ENCODE assay signal across 16 cellular contexts in genomic region chr1:32767156-32767555, GRCh38. TPM values are rescaled to one million over a fixed set of nuclear protein-coding genes. Genes with fewer than 3 reads are reported as not detected.
DNase-seq lines count a peak whose midpoint lies in the region; ATAC-seq, FAIRE-seq and TF ChIP-seq lines count a peak whose summit lies in the region.
"Had no signal": no experiment of that assay in that cellular context is flagged by ENCODE, and none has a peak within 500 bp of the region (broad histone marks: within the 10 kb centered on the region; RNA-seq: fewer than 3 reads in every experiment).

No MANE protein-coding gene starts in this region.

- CTCF ChIA-PET in HCT116 (lab: Charles Lee), result no interaction called here

- TF ChIP-seq RAD21 in HCT116 (IDR thresholded peaks at IDR 0.05; ENCODE audit: low read depth), result no peak

- no peak for DNase-seq in HCT116 (ENCODE audit: low read depth, low spot score)
- DNase-seq in adrenal gland, result no peak
- no peak for DNase-seq in keratinocyte (ENCODE audit: low read depth, low spot score)
- DNase-seq in prostate gland (ENCODE audit: low spot score), result peak; percentile 51
- DNase-seq in activated gamma-delta T cell treated with Interleukin-2 at 50 U/mL for 16 hours, result no peak
- DNase-seq in Karpas-422, result no peak
- DNase-seq: activated CD4-positive, CD25-positive, alpha-beta regulatory T cell; activated naive CD4-positive, alpha-beta T cell treated with Interleukin-2 at 50 U/mL for 16 hours; BE2C; NCI-H146; NCI-H524 treated with DMSO at 0.1 percent for 48 hours; nucleus accumbens had no signal

- H3K36me3 ChIP-seq in HCT116 (ENCODE audit: control insufficient read depth in 1 of 2, insufficient read depth in 2 of 2, low read length in 2 of 2), result peaks cover 0 to 10% of the 10 kb centered on the region in 2 experiments; a peak in 3 of 4 replicates
- H3K36me3 ChIP-seq in adrenal gland (replicated peaks in 1 of 2), result peaks cover 0 to 22% of the 10 kb centered on the region in 2 donors
- peaks cover 8 to 20% of the 10 kb centered on the region in 2 experiments for H3K36me3 ChIP-seq in keratinocyte (ENCODE audit: control insufficient read depth in 2 of 2, extremely low read depth in 1 of 2, insufficient read depth in 2 of 2, low read length in 2 of 2)
- H3K36me3 ChIP-seq in prostate gland, result no peaks in the 10 kb centered on the region
- no peaks in the 10 kb centered on the region for H3K36me3 ChIP-seq in Karpas-422 (ENCODE audit: insufficient read depth, low read length)
- H3K36me3 ChIP-seq: BE2C had no signal

- H3K9me1 ChIP-seq in keratinocyte (ENCODE audit: control insufficient read depth, extremely low read depth, insufficient read depth, low read length), result no peaks in the 10 kb centered on the region

- FAIRE-seq in keratinocyte (lab: Jason Lieb, UNC), result no peak

- WGBS in adrenal gland, 4 donors, result 58 to 69% (median 62%) methylated on average over 8 of the region's 8 CpGs
- WGBS in prostate gland, result 41% methylated on average over 8 of the region's 8 CpGs

- H4K20me1 ChIP-seq in HCT116 (ENCODE audit: insufficient read depth) (no peaks in the 10 kb centered on the region), keratinocyte (ENCODE audit: control insufficient read depth, extremely low read depth, insufficient read depth, low read length) (peaks cover 6% of the 10 kb centered on the region), Karpas-422 (ENCODE audit: insufficient read depth, low read depth, low read length) (no peaks in the 10 kb centered on the region)

- H3K9me3 ChIP-seq in HCT116 (ENCODE audit: control insufficient read depth in 1 of 2, insufficient read depth in 1 of 2, low read depth in 1 of 2, low read length in 2 of 2) (no peaks in the 10 kb centered on the region), adrenal gland (replicated peaks in 1 of 3) (no peaks in the 10 kb centered on the region), keratinocyte (ENCODE audit: control insufficient read depth, low read depth, low read length) (no peaks in the 10 kb centered on the region), prostate gland (no peaks in the 10 kb centered on the region), Karpas-422 (ENCODE audit: low read length) (no peaks in the 10 kb centered on the region)
- H3K9me3 ChIP-seq: BE2C, HAP-1 had no signal

- TF ChIP-seq CTCF in HCT116 (IDR thresholded peaks at IDR 0.05 in 2 of 3, conservative IDR thresholded peaks at IDR 0.05 in 1 of 3; ENCODE audit: borderline replicate concordance in 1 of 3, insufficient read depth in 1 of 3, low read depth in 2 of 3, low read length in 2 of 3) (no peak), adrenal gland (IDR thresholded peaks at IDR 0.05) (no peak), keratinocyte (optimal IDR thresholded peaks at IDR 0.05 in 1 of 3, IDR thresholded peaks at IDR 0.05 in 1 of 3, conservative IDR thresholded peaks at IDR 0.05 in 1 of 3; ENCODE audit: extremely low read depth in 1 of 3, insufficient read depth in 2 of 3, low read length in 3 of 3) (no peak), prostate gland (IDR thresholded peaks at IDR 0.05) (no peak)

- BruUV-seq in HCT116 (replicated peaks; lab: Mats Ljungman, UMichigan), result no TSS peak

- H2AFZ ChIP-seq in HCT116 (ENCODE audit: low read depth, low read length, poor library complexity, severe bottlenecking), result no peak overlapping the region
- H2AFZ ChIP-seq in keratinocyte (ENCODE audit: control insufficient read depth, low read length), result no peak overlapping the region
- H2AFZ ChIP-seq in Karpas-422 (ENCODE audit: low read length), result no peak overlapping the region

- peaks cover 41% of the 10 kb centered on the region for H3K79me2 ChIP-seq in HCT116 (ENCODE audit: insufficient read depth, low read length)
- peaks cover 43% of the 10 kb centered on the region for H3K79me2 ChIP-seq in keratinocyte (ENCODE audit: control insufficient read depth, insufficient read depth, low read length)
- no peaks in the 10 kb centered on the region for H3K79me2 ChIP-seq in Karpas-422 (ENCODE audit: low read length)

- RAD21 ChIA-PET in HCT116 (lab: Charles Lee; ENCODE audit: low non-redundant PET in 1 of 2, low total read pairs in 2 of 2, uncharacterized antibody in 2 of 2, unreplicated experiment in 2 of 2), result no interaction called here

- H3K27me3 ChIP-seq in HCT116 (ENCODE audit: insufficient read depth, low read length) (no peaks in the 10 kb centered on the region), adrenal gland (no peaks in the 10 kb centered on the region), keratinocyte (ENCODE audit: control insufficient read depth, extremely low read depth, insufficient read depth, low read length) (no peaks in the 10 kb centered on the region), prostate gland (replicated peaks; ENCODE audit: insufficient read depth) (no peaks in the 10 kb centered on the region), Karpas-422 (ENCODE audit: low read length) (no peaks in the 10 kb centered on the region)
- H3K27me3 ChIP-seq: BE2C had no signal

- peak overlapping the region; percentile 28; the same call in 1 of the 2 replicates for H3K4me2 ChIP-seq in HCT116 (ENCODE audit: low read length)
- H3K4me2 ChIP-seq in keratinocyte (ENCODE audit: control insufficient read depth, extremely low read depth, insufficient read depth, low read depth, low read length), result no peak overlapping the region
- no peak overlapping the region for H3K4me2 ChIP-seq in Karpas-422 (ENCODE audit: low read depth, low read length, poor library complexity, severe bottlenecking)

- dilution Hi-C loops in keratinocyte (cut with MboI; ENCODE audit: extremely low pct_ligation_motif_present, low sequenced_read_pairs), result no loop called here

- H3K9me2 ChIP-seq in HCT116 (ENCODE audit: insufficient read depth) (no peaks in the 10 kb centered on the region), Karpas-422 (replicated peaks; ENCODE audit: insufficient read depth, low read length) (no peaks in the 10 kb centered on the region)

- intact Hi-C loops in HCT116 (cut with micrococcal nuclease) (no loop called here), adrenal gland (cut with DNase I) (no loop called here), prostate gland (cut with DNase I) (no loop called here)

- no peak for TF ChIP-seq POLR2A in HCT116 (IDR thresholded peaks at IDR 0.05; ENCODE audit: borderline replicate concordance, extremely low read depth, insufficient read depth, insufficient read length)
- no peak for TF ChIP-seq POLR2A in adrenal gland (IDR thresholded peaks at IDR 0.05)
- no peak for TF ChIP-seq POLR2A in prostate gland (IDR thresholded peaks at IDR 0.05)

- peaks cover 77 to 84% of the 10 kb centered on the region in 2 experiments for H3K4me1 ChIP-seq in HCT116 (ENCODE audit: control insufficient read depth in 1 of 2, insufficient read depth in 2 of 2, low read length in 2 of 2)
- H3K4me1 ChIP-seq in adrenal gland (replicated peaks in 1 of 2), result peaks cover 73 to 83% of the 10 kb centered on the region in 2 donors
- H3K4me1 ChIP-seq in keratinocyte (ENCODE audit: control insufficient read depth, extremely low read depth, insufficient read depth, low read length), result peaks cover 58% of the 10 kb centered on the region
- H3K4me1 ChIP-seq in prostate gland (replicated peaks), result peaks cover 35% of the 10 kb centered on the region
- peaks cover 14% of the 10 kb centered on the region for H3K4me1 ChIP-seq in Karpas-422 (ENCODE audit: low read length)
- H3K4me1 ChIP-seq: HAP-1 had no signal

- POLR2A ChIA-PET in HCT116 (lab: Charles Lee), result no interaction called here

- H3K9ac ChIP-seq in HCT116 (ENCODE audit: low read length) (peak overlapping the region; percentile 14; the same call in 1 of the 2 replicates), keratinocyte (ENCODE audit: control insufficient read depth, extremely low read depth, insufficient read depth, low read length) (peak overlapping the region; percentile 28), Karpas-422 (ENCODE audit: low read length) (no peak overlapping the region)

- H3K4me3 ChIP-seq in HCT116 (replicated peaks in 1 of 2; ENCODE audit: low read depth in 1 of 2, low read length in 2 of 2) (no peak overlapping the region), adrenal gland (no peak overlapping the region), keratinocyte (ENCODE audit: control insufficient read depth in 2 of 3, extremely low read depth in 1 of 3, insufficient read depth in 2 of 3, low read depth in 1 of 3, low read length in 3 of 3) (no peak overlapping the region), prostate gland (no peak overlapping the region), Karpas-422 (ENCODE audit: low read length) (no peak overlapping the region)
- H3K4me3 ChIP-seq: HAP-1 had no signal

- no peak for ATAC-seq in HCT116
- ATAC-seq in HG03521 (IDR thresholded peaks at IDR 0.05; ENCODE audit: unreplicated experiment), result no peak
- ATAC-seq in HG03378 (IDR thresholded peaks at IDR 0.05; ENCODE audit: unreplicated experiment), result no peak
- ATAC-seq: stimulated activated effector memory CD8-positive, alpha-beta T cell treated with anti-CD3 and anti-CD28 coated beads, Interleukin-12 subunit alpha, Interleukin-12 subunit beta, amount 100 ng/mL, for 72 hours had no signal

- H3K27ac ChIP-seq in HCT116 (ENCODE audit: low read depth, low read length) (peak overlapping the region; percentile 22; the same call in 1 of the 2 replicates), adrenal gland (peak overlapping the region; percentile 29 to 81 (median 73)), keratinocyte (ENCODE audit: control insufficient read depth, insufficient read depth, low read length) (peak overlapping the region; percentile 40), prostate gland (peak overlapping the region; percentile 85 to 98), Karpas-422 (ENCODE audit: low read length) (no peak overlapping the region)

RNA-seq across cellular contexts. Expression of gene YARS1, which starts 50.0 kb away (rescaled TPM):
- total RNA-seq in HCT116 (2021; ENCODE audit: unreplicated experiment) (244 TPM), adrenal gland (100 to 1,000 TPM in 4 of 8 donors, 10 to 100 TPM in 4; 73.9 to 190 (median 97.0) TPM), prostate gland (10 to 100 TPM; 32.0 to 63.5 TPM)
- polyA plus RNA-seq in HCT116 (2012), result 180 and 210 TPM in 2 replicates
- polyA plus RNA-seq in adrenal gland (100 to 1,000 TPM in 1 of 3 donors, 10 to 100 TPM in 2; 55.5 to 183 (median 56.1) TPM), keratinocyte (32.0 to 97.4 TPM (median 68.4 TPM) in 3 replicates)
- 241 TPM for polyA plus RNA-seq in keratinocyte (2011; ENCODE audit: low read depth)
- 54.2 and 93.1 TPM in 2 replicates for polyA plus RNA-seq in keratinocyte (2011; cell fraction: cytosol; rRNA removed)
- polyA plus RNA-seq in keratinocyte (2011; cell fraction: nucleus; rRNA removed), result 103 and 117 TPM in 2 replicates
- polyA plus RNA-seq in keratinocyte (2012; ENCODE audit: low replicate concordance), result 86.9 and 135 TPM in 2 replicates
- 39.1 to 147 TPM (median 82.5 TPM) in 3 replicates for polyA minus RNA-seq in keratinocyte
- polyA minus RNA-seq in keratinocyte (2011; cell fraction: cytosol; rRNA and poly(A)+ RNA removed), result 38.0 TPM
- 38.4 and 63.9 TPM in 2 replicates for polyA minus RNA-seq in keratinocyte (2011; cell fraction: nucleus; rRNA and poly(A)+ RNA removed)
- total RNA-seq in Karpas-422 (2014; rRNA removed; shearing (Covaris generic); ENCODE audit: low replicate concordance), result 118 and 159 TPM in 2 replicates

RNA-seq across cellular contexts. Expression of gene S100PBP, which starts 50.3 kb away (rescaled TPM):
- 38.2 TPM for total RNA-seq in HCT116 (2021; ENCODE audit: unreplicated experiment)
- polyA plus RNA-seq in HCT116 (2012), result 8.9 and 15.8 TPM in 2 replicates
- 10 to 100 TPM; 14.0 to 50.1 (median 32.9) TPM for total RNA-seq in adrenal gland
- polyA plus RNA-seq in adrenal gland, result 10 to 100 TPM; 14.0 to 45.9 (median 22.4) TPM
- 16.2 to 29.0 TPM (median 19.6 TPM) in 3 replicates for polyA plus RNA-seq in keratinocyte
- 6.1 TPM for polyA plus RNA-seq in keratinocyte (2011; ENCODE audit: low read depth)
- polyA plus RNA-seq in keratinocyte (2011; cell fraction: cytosol; rRNA removed), result 8.9 and 15.4 TPM in 2 replicates
- 43.0 and 45.2 TPM in 2 replicates for polyA plus RNA-seq in keratinocyte (2011; cell fraction: nucleus; rRNA removed)
- polyA plus RNA-seq in keratinocyte (2012; ENCODE audit: low replicate concordance), result 8.5 and 11.2 TPM in 2 replicates
- polyA minus RNA-seq in keratinocyte, result 9.4 to 37.5 TPM (median 16.7 TPM) in 3 replicates
- polyA minus RNA-seq in keratinocyte (2011; cell fraction: cytosol; rRNA and poly(A)+ RNA removed), result 7.9 TPM
- polyA minus RNA-seq in keratinocyte (2011; cell fraction: nucleus; rRNA and poly(A)+ RNA removed), result 21.9 and 48.9 TPM in 2 replicates
- 10 to 100 TPM; 27.1 to 72.5 TPM for total RNA-seq in prostate gland
- total RNA-seq in Karpas-422 (2014; rRNA removed; shearing (Covaris generic); ENCODE audit: low replicate concordance), result 23.7 and 30.8 TPM in 2 replicates
